Comparison of ENCODE assay signal across 8 cellular contexts in genomic region chr6:157644043-157644810, GRCh38.
DNase-seq lines count a peak whose midpoint lies in the region; ATAC-seq and TF ChIP-seq lines count a peak whose summit lies in the region.

No MANE protein-coding gene starts in this region.

- H3F3A ChIP-seq in Loucy (ENCODE audit: low read depth) = no peaks in the 10 kb centered on the region

- no peaks in the 10 kb centered on the region for H3K27me3 Mint-ChIP-seq in activated T-helper 17 cell treated with anti-CD3 and anti-CD28 coated beads, Interleukin-2, amount 50 U/mL, for 72 hours

- H3K36me3 Mint-ChIP-seq in activated T-helper 17 cell treated with anti-CD3 and anti-CD28 coated beads, Interleukin-2, amount 50 U/mL, for 72 hours (ENCODE audit: low read depth) = no peaks in the 10 kb centered on the region

- H3K9ac ChIP-seq in Loucy (ENCODE audit: low read depth, low read length, poor library complexity, severe bottlenecking) = no peak overlapping the region

- no peak for TF ChIP-seq EP300 in tibial nerve (IDR thresholded peaks at IDR 0.05)

- no peak overlapping the region for H3K27ac Mint-ChIP-seq in activated T-helper 17 cell treated with anti-CD3 and anti-CD28 coated beads, Interleukin-2, amount 50 U/mL, for 72 hours

- H3K9me2 ChIP-seq in Loucy (replicated peaks; ENCODE audit: low read depth, low read length) = no peaks in the 10 kb centered on the region

- H3K27ac ChIP-seq in tibial nerve = no peak overlapping the region

- H3K36me3 ChIP-seq in Loucy (ENCODE audit: insufficient read depth, low read length) (no peaks in the 10 kb centered on the region), tibial nerve (peaks cover 0 to 8% (median 3%) of the 10 kb centered on the region in 3 donors)

- no peaks in the 10 kb centered on the region for H3K9me3 Mint-ChIP-seq in activated T-helper 17 cell treated with anti-CD3 and anti-CD28 coated beads, Interleukin-2, amount 50 U/mL, for 72 hours

- ATAC-seq in activated T-helper 17 cell treated with anti-CD3 and anti-CD28 coated beads, Interleukin-2, amount 50 U/mL, for 72 hours (replicated peaks) = peak; percentile 55

- H3K4me3 ChIP-seq in Loucy (ENCODE audit: low read length, poor library complexity, severe bottlenecking) (no peak overlapping the region), tibial nerve (no peak overlapping the region)

- DNase-seq in AG20443 (ENCODE audit: low spot score) = peak; percentile 75
- peak; percentile 38 to 50 for DNase-seq in lung microvascular endothelial cell (ENCODE audit: low read depth in 2 of 2)
- no peak for DNase-seq in posterior vena cava (ENCODE audit: low spot score)
- DNase-seq in NAMALWA (ENCODE audit: low spot score) = no peak
- no peak for DNase-seq in tibial nerve (ENCODE audit: low spot score in 2 of 2)
- no peak for DNase-seq in activated CD4-positive, CD25-positive, alpha-beta regulatory T cell treated with anti-CD3 and anti-CD28 coated beads, Interleukin-2, amount 50 U/mL, for 72 hours

- H3K27me3 ChIP-seq in Loucy (ENCODE audit: insufficient read depth, low read length, poor library complexity, severe bottlenecking) (no peaks in the 10 kb centered on the region), tibial nerve (no peaks in the 10 kb centered on the region)

- TF ChIP-seq CTCF in Loucy (conservative IDR thresholded peaks at IDR 0.05; ENCODE audit: low read length) (peak; percentile 65), tibial nerve (IDR thresholded peaks at IDR 0.05) (peak in 2 of 5 experiments; percentile 7 to 24)

- 89% methylated on average over 13 of the region's 13 CpGs for WGBS in tibial nerve, 2 donors

- no peaks in the 10 kb centered on the region for H4K20me1 ChIP-seq in Loucy (ENCODE audit: insufficient read depth, low read length, poor library complexity, severe bottlenecking)

- TF ChIP-seq POLR2A in tibial nerve (IDR thresholded peaks at IDR 0.05) = no peak

- H3K4me2 ChIP-seq in Loucy (ENCODE audit: low read depth, low read length, poor library complexity, severe bottlenecking) = no peak overlapping the region

- no peak overlapping the region for H3K4me3 Mint-ChIP-seq in activated T-helper 17 cell treated with anti-CD3 and anti-CD28 coated beads, Interleukin-2, amount 50 U/mL, for 72 hours

- H2AFZ ChIP-seq in Loucy (ENCODE audit: low read length) = no peak overlapping the region

- H3K4me1 Mint-ChIP-seq in activated T-helper 17 cell treated with anti-CD3 and anti-CD28 coated beads, Interleukin-2, amount 50 U/mL, for 72 hours = peaks cover 5% of the 10 kb centered on the region

- H3K4me1 ChIP-seq in Loucy (ENCODE audit: insufficient read depth, low read length, poor library complexity, severe bottlenecking) (peaks cover 30% of the 10 kb centered on the region), tibial nerve (no peaks in the 10 kb centered on the region)

- H3K9me3 ChIP-seq in Loucy (ENCODE audit: insufficient read depth, low read depth, low read length) = no peaks in the 10 kb centered on the region
- H3K9me3 ChIP-seq in tibial nerve = no peaks in the 10 kb centered on the region

- H3K79me2 ChIP-seq in Loucy (ENCODE audit: insufficient read depth, low read length) = no peaks in the 10 kb centered on the region

- intact Hi-C loops in posterior vena cava (cut with DNase I) = no loop called here

Comparison
In these comparisons a context has a peak if more than half of its experiments do, and no peak if none do; other contexts are left out.
1. DNase-seq: peak in AG20443 (single experiment) and lung microvascular endothelial cell (2 of 2); none in posterior vena cava (single experiment), NAMALWA (single experiment), tibial nerve (0 of 2) and activated CD4-positive, CD25-positive, alpha-beta regulatory T cell treated with anti-CD3 and anti-CD28 coated beads, Interleukin-2, amount 50 U/mL, for 72 hours (single experiment).